In the genomic region with DNA sequence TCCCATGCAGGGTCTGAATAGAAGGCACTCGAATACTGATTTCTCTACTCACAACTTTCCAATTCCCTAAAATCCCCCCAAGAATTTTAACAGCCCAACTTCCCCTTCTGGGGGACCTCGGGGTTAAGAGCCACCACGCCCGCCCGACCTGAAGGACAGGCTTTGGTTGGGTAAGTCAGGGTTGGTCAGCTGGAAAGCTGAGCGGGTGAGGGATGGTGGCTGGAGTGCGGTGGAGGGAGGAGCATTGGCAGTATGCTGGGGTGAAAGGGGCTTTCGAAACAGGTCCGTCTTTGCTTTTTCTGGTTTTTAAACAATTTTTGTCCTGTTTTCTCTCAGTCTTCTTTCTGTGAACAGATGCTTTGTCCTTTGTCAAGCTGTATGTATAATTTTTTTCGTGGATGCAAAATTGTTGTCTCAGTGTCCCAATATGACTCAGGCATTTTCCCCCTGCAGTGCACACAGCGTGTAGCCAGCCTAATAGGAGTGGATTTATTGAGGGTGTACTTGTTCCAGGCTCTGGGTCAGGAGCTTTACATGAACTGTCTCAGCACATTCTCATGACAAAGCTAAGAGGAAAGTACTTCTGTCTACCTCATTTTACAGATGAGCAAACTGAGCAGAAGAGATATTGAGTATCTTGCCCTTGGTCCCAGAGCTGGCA, we compare ENCODE assay signal across 16 cellular contexts. TPM values are rescaled to one million over a fixed set of nuclear protein-coding genes. Genes with fewer than 3 reads are reported as not detected.
DNase-seq lines count a peak whose midpoint lies in the region; ATAC-seq, FAIRE-seq and TF ChIP-seq lines count a peak whose summit lies in the region.
"Had no signal": no experiment of that assay in that cellular context is flagged by ENCODE, and none has a peak within 500 bp of the region (broad histone marks: within the 10 kb centered on the region; RNA-seq: fewer than 3 reads in every experiment).

No MANE protein-coding gene starts in this region.

- no peaks in the 10 kb centered on the region for H3K36me3 ChIP-seq in neural progenitor cell
- no peaks in the 10 kb centered on the region for H3K36me3 ChIP-seq in kidney (ENCODE audit: control insufficient read depth in 1 of 2, insufficient read depth in 2 of 2, low read length in 2 of 2)
- H3K36me3 ChIP-seq: prostate gland had no signal

- H3K27me3 Mint-ChIP-seq in T-helper 17 cell (no peaks in the 10 kb centered on the region), neural progenitor cell (ENCODE audit: insufficient read depth, low read depth) (peaks cover 2% of the 10 kb centered on the region)

- TF ChIP-seq POLR2A in GM12892 (IDR thresholded peaks at IDR 0.05; ENCODE audit: low read depth, low read length), result no peak

- H3K27ac ChIP-seq in neural progenitor cell, result no peak overlapping the region
- peak overlapping the region in 1 of 2 donors; percentile 16 for H3K27ac ChIP-seq in kidney (ENCODE audit: low read depth in 2 of 2, low read length in 2 of 2)
- H3K27ac ChIP-seq: prostate gland had no signal

- peak overlapping the region; percentile 98 for H3K27ac Mint-ChIP-seq in T-helper 17 cell
- H3K27ac Mint-ChIP-seq in neural progenitor cell, result no peak overlapping the region

- H3F3A ChIP-seq in neural progenitor cell (ENCODE audit: low read depth), result no peaks in the 10 kb centered on the region

- H4K20me1 ChIP-seq in neural progenitor cell (ENCODE audit: low read depth), result peaks cover 100% of the 10 kb centered on the region

- H3K4me1 ChIP-seq in neural progenitor cell (peaks cover 33% of the 10 kb centered on the region), kidney (ENCODE audit: control insufficient read depth in 1 of 2, insufficient read depth in 1 of 2, low read depth in 1 of 2, low read length in 2 of 2) (peaks cover 37% of the 10 kb centered on the region in 2 donors)

- H3K27me3 ChIP-seq in neural progenitor cell, result no peaks in the 10 kb centered on the region

- DNase-seq in GM12892 (ENCODE audit: insufficient read length) (no peak), T-helper 17 cell (no peak), neural progenitor cell (ENCODE audit: low spot score) (no peak), omental fat pad (ENCODE audit: low spot score) (no peak), DMS53 (lab: John Stamatoyannopoulos, UW) (no peak), HT-29 (ENCODE audit: low spot score) (no peak), kidney (no peak)
- DNase-seq: activated CD4-positive, alpha-beta T cell treated with anti-CD3 and anti-CD28 coated beads for 4 hours; head of caudate nucleus; IMR-90; NCI-H1694 treated with DMSO at 0.1 percent for 48 hours; SK-N-SH; stimulated activated CD4-positive, alpha-beta T cell treated with anti-CD3 and anti-CD28 coated beads, Interleukin-4, amount 100 ng/mL, for 1 hour had no signal

- peak overlapping the region; percentile 17 for H3K4me2 ChIP-seq in neural progenitor cell
- H3K4me2 ChIP-seq: SK-N-SH had no signal

- H3K4me3 Mint-ChIP-seq in T-helper 17 cell (peak overlapping the region; percentile 31), neural progenitor cell (no peak overlapping the region)

- peak; percentile 61 for FAIRE-seq in GM12892 (lab: Jason Lieb, UNC)
- FAIRE-seq in kidney (lab: Jason Lieb, UNC), result no peak

- H3K36me3 Mint-ChIP-seq in T-helper 17 cell (ENCODE audit: low read depth) (no peaks in the 10 kb centered on the region), neural progenitor cell (peaks cover 39% of the 10 kb centered on the region)

- H3K9me3 ChIP-seq in T-helper 17 cell (ENCODE audit: control insufficient read depth, low read length, poor library complexity, severe bottlenecking), result no peaks in the 10 kb centered on the region
- no peaks in the 10 kb centered on the region for H3K9me3 ChIP-seq in neural progenitor cell (ENCODE audit: low read depth)
- H3K9me3 ChIP-seq in kidney (ENCODE audit: control insufficient read depth in 1 of 2, low read length in 2 of 2), result no peaks in the 10 kb centered on the region
- H3K9me3 ChIP-seq: prostate gland, SK-N-SH had no signal

- H3K79me2 ChIP-seq in neural progenitor cell (ENCODE audit: low read depth), result peaks cover 100% of the 10 kb centered on the region

- no peak for TF ChIP-seq CTCF in neural progenitor cell (IDR thresholded peaks at IDR 0.05)
- TF ChIP-seq CTCF in omental fat pad (IDR thresholded peaks at IDR 0.05), result no peak
- no peak for TF ChIP-seq CTCF in kidney (IDR thresholded peaks at IDR 0.05; ENCODE audit: borderline replicate concordance, extremely low read depth, insufficient read depth)

- H3K4me1 Mint-ChIP-seq in T-helper 17 cell (peaks cover 85% of the 10 kb centered on the region), neural progenitor cell (peaks cover 59% of the 10 kb centered on the region)

- H3K9me3 Mint-ChIP-seq in neural progenitor cell, result peaks cover 21% of the 10 kb centered on the region

- H3K9ac ChIP-seq in neural progenitor cell (no peak overlapping the region), kidney (ENCODE audit: low read length in 2 of 2) (no peak overlapping the region)
- H3K9ac ChIP-seq: SK-N-SH had no signal

- H3K4me3 ChIP-seq in neural progenitor cell (no peak overlapping the region), kidney (ENCODE audit: low read length in 2 of 2) (no peak overlapping the region)
- H3K4me3 ChIP-seq: lung, prostate gland had no signal

- intact Hi-C loops in kidney (cut with DNase I), result no loop called here

- ATAC-seq in GM21390 (IDR thresholded peaks at IDR 0.05; ENCODE audit: unreplicated experiment), result peak; percentile 34
- ATAC-seq in T-helper 17 cell, result no peak
- ATAC-seq in omental fat pad (ENCODE audit: low FRiP score), result no peak

- no peak overlapping the region for H2AFZ ChIP-seq in neural progenitor cell (replicated peaks)

RNA-seq across cellular contexts. Expression of a gene that starts 50.9 kb away (rescaled TPM):
- 63.2 TPM for polyA plus RNA-seq in GM12892 (2012; ENCODE audit: missing spikeins)
- total RNA-seq in T-helper 17 cell (100 to 1,000 TPM; 134 to 163 TPM), neural progenitor cell (ENCODE audit: low replicate concordance) (144 and 330 TPM in 2 replicates), omental fat pad (10 to 100 TPM; 55.3 to 96.3 (median 83.9) TPM), kidney (122 TPM)
- 107 and 113 TPM in 2 replicates for total RNA-seq in HT-29 (2014; rRNA removed; shearing (Covaris generic))
- polyA plus RNA-seq in kidney (ENCODE audit: insufficient read depth, low read depth, low replicate concordance), result 56.7 TPM
